Comparison of ENCODE assay signal across 12 cellular contexts in the genomic region with DNA sequence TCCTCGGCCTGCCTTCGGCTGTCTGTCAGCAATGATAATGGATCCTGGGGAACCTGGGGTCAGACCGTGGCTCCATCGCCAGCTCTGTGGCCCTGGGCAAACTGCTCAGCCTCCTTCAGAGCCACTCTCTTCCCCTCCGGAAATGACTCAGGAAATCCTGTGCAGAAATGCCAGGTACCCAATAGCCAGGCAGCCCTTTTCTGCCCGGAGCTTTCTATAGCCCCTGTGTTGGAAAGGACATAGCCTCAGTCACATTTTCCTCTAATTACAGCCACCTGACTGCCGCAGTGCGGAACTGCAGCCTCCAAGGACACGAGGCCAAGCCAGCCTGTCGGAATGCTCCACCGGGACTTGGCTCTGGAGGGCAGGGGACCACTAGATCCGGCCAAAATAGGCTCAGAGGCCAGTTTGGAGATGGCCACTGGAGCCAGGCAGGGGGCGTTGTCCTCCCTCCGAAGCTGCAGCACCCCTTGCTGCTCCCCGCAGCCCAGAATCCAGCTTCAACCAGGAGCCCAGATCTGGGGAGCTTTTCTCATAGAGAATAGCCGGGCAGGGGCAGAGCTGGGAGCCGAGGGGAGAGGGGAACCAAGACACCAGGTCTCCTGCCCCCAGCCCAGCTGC. TPM values are rescaled to one million over a fixed set of nuclear protein-coding genes. Genes with fewer than 3 reads are reported as not detected.
DNase-seq lines count a peak whose midpoint lies in the region; ATAC-seq, FAIRE-seq and TF ChIP-seq lines count a peak whose summit lies in the region.
"Had no signal": no experiment of that assay in that cellular context is flagged by ENCODE, and none has a peak within 500 bp of the region (broad histone marks: within the 10 kb centered on the region; RNA-seq: fewer than 3 reads in every experiment).

No MANE protein-coding gene starts in this region.

- H3K36me3 ChIP-seq in pancreas, result no peaks in the 10 kb centered on the region

- TF ChIP-seq POLR2A in H54 (IDR thresholded peaks at IDR 0.05; ENCODE audit: low read depth, low read length), result no peak

- no peak for FAIRE-seq in H54 (lab: Jason Lieb, UNC)
- FAIRE-seq in pancreas (lab: Jason Lieb, UNC), result no peak

- DNase-seq in H54 (ENCODE audit: insufficient read length, low spot score), result peak; percentile 43
- peak; percentile 68 for DNase-seq in RPMI8226
- peak; percentile 59 to 87 for DNase-seq in dermis microvascular lymphatic vessel endothelial cell (ENCODE audit: low read depth in 2 of 2)
- DNase-seq in pancreas, result peak in 1 of 6 donors; percentile 40
- DNase-seq in mucosa of gallbladder (ENCODE audit: low spot score), result no peak
- DNase-seq in D341Med (ENCODE audit: low spot score), result no peak
- DNase-seq: activated CD8-positive, alpha-beta memory T cell treated with anti-CD3 and anti-CD28 coated beads, Interleukin-2, amount 50 U/mL, for 4 hours; stimulated activated CD4-positive, alpha-beta T cell treated with anti-CD3 and anti-CD28 coated beads, Interleukin-2, amount 100 ng/mL, for 24 hours had no signal

- ATAC-seq in pancreas (peak in 3 of 4 donors; percentile 27 to 57 (median 52)), HG03175 (IDR thresholded peaks at IDR 0.05; ENCODE audit: unreplicated experiment) (no peak), GM21717 (IDR thresholded peaks at IDR 0.05; ENCODE audit: unreplicated experiment) (no peak)

- intact Hi-C loops in pancreas (cut with DNase I), result no loop called here

- no peak overlapping the region for H3K27ac ChIP-seq in pancreas
- H3K27ac ChIP-seq: hepatocyte had no signal

- H3K4me3 ChIP-seq in pancreas, result no peak overlapping the region
- H3K4me3 ChIP-seq: hepatocyte had no signal

- no peak for TF ChIP-seq CTCF in pancreas (IDR thresholded peaks at IDR 0.05)

- no peaks in the 10 kb centered on the region for H3K4me1 ChIP-seq in pancreas

- H3K27me3 ChIP-seq in pancreas, result no peaks in the 10 kb centered on the region
- H3K27me3 ChIP-seq: hepatocyte had no signal

- no peaks in the 10 kb centered on the region for H3K9me3 ChIP-seq in pancreas

- 50 to 51% methylated on average over 17 of the region's 17 CpGs for WGBS in pancreas, 2 donors

RNA-seq across cellular contexts. Expression of a gene that starts 11.6 kb away (rescaled TPM):
- total RNA-seq in dermis microvascular lymphatic vessel endothelial cell, result 11.4 and 17.6 TPM in 2 replicates
- 10 to 100 TPM; 19.4 to 26.1 (median 21.3) TPM for total RNA-seq in pancreas
- polyA plus RNA-seq in pancreas, result 10 to 100 TPM; 19.9 to 21.7 TPM
- 34.6 TPM for total RNA-seq in mucosa of gallbladder

RNA-seq across cellular contexts. Expression of a gene that starts 30.3 kb away (rescaled TPM):
- total RNA-seq in dermis microvascular lymphatic vessel endothelial cell (not detected in 2 replicates), pancreas (not detected), mucosa of gallbladder (0.14 TPM)
- polyA plus RNA-seq in pancreas, result under 1 TPM in 1 of 2 donors, not detected in 1; 0.09 TPM
- total RNA-seq: LHCN-M2 had no signal

RNA-seq across cellular contexts. Expression of a gene that starts 36.7 kb away (rescaled TPM):
- total RNA-seq in dermis microvascular lymphatic vessel endothelial cell (not detected in 2 replicates), pancreas (under 1 TPM in 4 of 6 donors, not detected in 2; 0.08 to 0.28 (median 0.20) TPM), mucosa of gallbladder (0.29 TPM)
- under 1 TPM; 0.08 to 0.19 TPM for polyA plus RNA-seq in pancreas
- total RNA-seq: LHCN-M2 had no signal

Comparison
In these comparisons a context has a peak if more than half of its experiments do, and no peak if none do; other contexts are left out.
1. DNase-seq: peak in H54 (single experiment), RPMI8226 (single experiment) and dermis microvascular lymphatic vessel endothelial cell (2 of 2); none in mucosa of gallbladder (single experiment) and D341Med (single experiment).
2. ATAC-seq: peak in pancreas (3 of 4); none in HG03175 (single experiment) and GM21717 (single experiment).